Comparison of ENCODE assay signal across 8 cellular contexts in the genomic region with DNA sequence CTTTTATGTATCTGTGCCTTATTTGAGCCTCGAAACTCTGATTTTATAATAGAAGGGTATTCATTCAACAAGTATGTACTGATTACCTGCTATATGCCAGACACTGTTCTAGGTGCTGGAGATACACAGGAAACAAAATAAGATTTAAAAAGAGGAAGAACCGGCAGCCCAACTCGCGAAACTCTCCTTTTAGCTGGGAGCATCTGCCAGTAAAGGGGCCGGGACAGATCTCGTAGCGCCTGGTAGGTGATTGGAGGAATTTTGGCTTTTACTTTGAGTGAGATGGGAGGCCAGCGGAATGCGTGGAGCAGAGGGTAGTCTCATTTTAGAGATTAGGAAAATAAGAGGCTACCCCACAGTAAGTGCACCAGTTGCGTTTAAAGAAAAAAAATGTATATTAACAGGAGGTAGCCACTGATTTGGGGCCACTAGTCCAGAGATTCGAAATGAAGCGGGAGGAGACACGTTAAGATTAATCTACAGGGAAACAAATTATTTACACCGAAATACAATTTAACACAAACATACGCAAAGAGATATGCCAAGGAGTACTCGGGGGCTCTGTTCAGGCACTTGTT. TPM values are rescaled to one million over a fixed set of nuclear protein-coding genes. Genes with fewer than 3 reads are reported as not detected.
DNase-seq lines count a peak whose midpoint lies in the region; ATAC-seq and TF ChIP-seq lines count a peak whose summit lies in the region.

No MANE protein-coding gene starts in this region.

- H3K4me3 Mint-ChIP-seq in activated B cell treated with CpG ODN at 0.5 μM for 24 hours: peak overlapping the region; percentile 84
- peak overlapping the region; percentile 93 for H3K4me3 Mint-ChIP-seq in endodermal cell

- TF ChIP-seq EP300 in suprapubic skin (IDR thresholded peaks at IDR 0.05): no peak

- intact Hi-C loops in activated B cell treated with CpG ODN at 0.5 μM for 24 hours (cut with micrococcal nuclease): loop anchor here (1.0 to 5.0 kb wide), 5 partner anchors 28 to 1941 kb away; a partner anchor contains a TSS

- peak; percentile 32 for ATAC-seq in activated B cell treated with CpG ODN at 0.5 μM for 24 hours (ENCODE audit: low read depth)

- H3K27me3 ChIP-seq in H7 (ENCODE audit: control insufficient read depth, insufficient read depth, low read length): no peaks in the 10 kb centered on the region
- no peaks in the 10 kb centered on the region for H3K27me3 ChIP-seq in endodermal cell (ENCODE audit: control insufficient read depth, insufficient read depth, low read length, poor library complexity, severe bottlenecking)
- H3K27me3 ChIP-seq in suprapubic skin: no peaks in the 10 kb centered on the region

- H3K36me3 Mint-ChIP-seq in activated B cell treated with CpG ODN at 0.5 μM for 24 hours (ENCODE audit: low read depth) (peaks cover 10% of the 10 kb centered on the region), endodermal cell (ENCODE audit: low read depth) (no peaks in the 10 kb centered on the region)

- H3K27ac Mint-ChIP-seq in activated B cell treated with CpG ODN at 0.5 μM for 24 hours (peak overlapping the region; percentile 84), endodermal cell (peak overlapping the region; percentile 87)

- peak overlapping the region; percentile 67 for H3K9ac ChIP-seq in endodermal cell (ENCODE audit: extremely low read depth, low read length, poor library complexity, severe bottlenecking)

- peak overlapping the region; percentile 94 for H3K4me3 ChIP-seq in H7 (ENCODE audit: insufficient read depth, low read depth, low read length)
- peak overlapping the region; percentile 98 for H3K4me3 ChIP-seq in endodermal cell (ENCODE audit: low read length)
- peak overlapping the region; percentile 92 for H3K4me3 ChIP-seq in suprapubic skin

- no peaks in the 10 kb centered on the region for H3K36me3 ChIP-seq in H7 (replicated peaks; ENCODE audit: control insufficient read depth, insufficient read depth, low read length)
- H3K36me3 ChIP-seq in endodermal cell (ENCODE audit: control insufficient read depth, insufficient read depth, low read length): peaks cover 8% of the 10 kb centered on the region
- H3K36me3 ChIP-seq in suprapubic skin: peaks cover 2% of the 10 kb centered on the region

- peaks cover 28% of the 10 kb centered on the region for H3K4me1 Mint-ChIP-seq in activated B cell treated with CpG ODN at 0.5 μM for 24 hours
- H3K4me1 Mint-ChIP-seq in endodermal cell: peaks cover 10% of the 10 kb centered on the region

- H3K9me3 ChIP-seq in endodermal cell (ENCODE audit: control insufficient read depth, low read length) (peaks cover 30% of the 10 kb centered on the region), suprapubic skin (no peaks in the 10 kb centered on the region)

- POLR2A ChIA-PET in activated B cell treated with CpG ODN at 0.5 μM for 24 hours (lab: Charles Lee): interaction anchor here (1.2 to 4.8 kb wide), 4 partner anchors 137 to 206 kb away, joined by 3 to 52 read pairs (median 9); a partner anchor contains a TSS

- WGBS in endodermal cell (ENCODE audit: insufficient coverage in 1 of 2, insufficient read length in 1 of 2), 2 experiments: 15 to 23% methylated on average over 8 to 16 of the region's 16 CpGs
- WGBS in suprapubic skin: under 1% methylated on average over 16 of the region's 16 CpGs

- H3K27ac ChIP-seq in endodermal cell (ENCODE audit: low read depth, low read length): no peak overlapping the region
- H3K27ac ChIP-seq in suprapubic skin: peak overlapping the region; percentile 96

- CTCF ChIA-PET in activated B cell treated with CpG ODN at 0.5 μM for 24 hours (lab: Charles Lee): interaction anchor here (1.2 to 1.5 kb wide), 3 partner anchors 28 to 347 kb away, joined by 3 to 4 read pairs (median 4); no protein-coding TSS in a partner anchor

- H3K9me3 Mint-ChIP-seq in activated B cell treated with CpG ODN at 0.5 μM for 24 hours: peaks cover 8% of the 10 kb centered on the region
- peaks cover 26% of the 10 kb centered on the region for H3K9me3 Mint-ChIP-seq in endodermal cell

- no peak for TF ChIP-seq CTCF in activated B cell treated with CpG ODN at 0.5 μM for 24 hours (IDR thresholded peaks at IDR 0.05)
- TF ChIP-seq CTCF in endodermal cell (conservative IDR thresholded peaks at IDR 0.05): no peak
- no peak for TF ChIP-seq CTCF in suprapubic skin (IDR thresholded peaks at IDR 0.05)

- H3K27me3 Mint-ChIP-seq in activated B cell treated with CpG ODN at 0.5 μM for 24 hours: no peaks in the 10 kb centered on the region
- no peaks in the 10 kb centered on the region for H3K27me3 Mint-ChIP-seq in endodermal cell (ENCODE audit: insufficient read depth)

- H3K4me1 ChIP-seq in endodermal cell (ENCODE audit: control insufficient read depth, insufficient read depth, low read length) (no peaks in the 10 kb centered on the region), suprapubic skin (peaks cover 39% of the 10 kb centered on the region)

- DNase-seq in NCI-H524 (lab: John Stamatoyannopoulos, UW): peak; percentile 5 to 17
- DNase-seq in NCI-H524 treated with DMSO at 0.1 percent for 48 hours (lab: John Stamatoyannopoulos, UW): no peak
- peak; percentile 74 for DNase-seq in H7
- peak; percentile 31 for DNase-seq in LoVo (ENCODE audit: low spot score)
- DNase-seq in activated B cell treated with CpG ODN at 0.5 μM for 24 hours: peak; percentile 21
- peak; percentile 80 for DNase-seq in endodermal cell
- peak; percentile 63 for DNase-seq in medulla oblongata (ENCODE audit: extremely low spot score)
- DNase-seq in suprapubic skin (ENCODE audit: low spot score in 2 of 2): no peak

- no peak for TF ChIP-seq POLR2A in suprapubic skin (IDR thresholded peaks at IDR 0.05)

RNA-seq across cellular contexts. Expression of a gene that starts 0.5 kb away (rescaled TPM):
- 12.2 and 14.4 TPM in 2 replicates for total RNA-seq in H7 (2014; rRNA removed; shearing (Covaris generic))
- total RNA-seq in activated B cell treated with CpG ODN at 0.5 μM for 24 hours (51.6 and 69.9 TPM in 2 replicates), endodermal cell (10 to 100 TPM; 30.3 to 43.3 TPM), suprapubic skin (100 to 1,000 TPM in 1 of 4 donors, 10 to 100 TPM in 3; 54.3 to 212 (median 61.9) TPM)
- polyA plus RNA-seq in endodermal cell (2013, experiment 1 of 2): 25.6 TPM
- 24.7 TPM for polyA plus RNA-seq in endodermal cell (2013, experiment 2 of 2)

Comparison
In these comparisons a context has a peak if more than half of its experiments do, and no peak if none do; other contexts are left out.
1. DNase-seq: peak in NCI-H524 (2 of 2), H7 (single experiment), LoVo (single experiment), activated B cell treated with CpG ODN at 0.5 μM for 24 hours (single experiment), endodermal cell (single experiment) and medulla oblongata (single experiment); none in NCI-H524 treated with DMSO at 0.1 percent for 48 hours (single experiment) and suprapubic skin (0 of 2).
2. Peak in every context shown above with its lines, with median percentiles within 50 percentile points of each other: H3K4me3 ChIP-seq.